1 cellular context compared by ENCODE assay signal in genomic region chr11:64290352-64290751, GRCh38.
TF ChIP-seq lines count a peak whose summit lies in the region.

No MANE protein-coding gene starts in this region.

TF ChIP-seq in GM12891, 5 proteins besides CTCF, POLR2A, EP300 and RAD21:
- TF ChIP-seq TAF1 (IDR thresholded peaks at IDR 0.05; ENCODE audit: low read depth, low read length) (no peak), POLR2AphosphoS5 (IDR thresholded peaks at IDR 0.05; ENCODE audit: low read depth, low read length) (no peak), SPI1 (IDR thresholded peaks at IDR 0.05; ENCODE audit: low read depth, low read length) (no peak), POU2F2 (IDR thresholded peaks at IDR 0.05; ENCODE audit: low read depth, low read length) (no peak), PAX5 (IDR thresholded peaks at IDR 0.05; ENCODE audit: insufficient read depth, low read length, severe bottlenecking) (no peak)
